21 cellular contexts compared by ENCODE assay signal in the genomic region with DNA sequence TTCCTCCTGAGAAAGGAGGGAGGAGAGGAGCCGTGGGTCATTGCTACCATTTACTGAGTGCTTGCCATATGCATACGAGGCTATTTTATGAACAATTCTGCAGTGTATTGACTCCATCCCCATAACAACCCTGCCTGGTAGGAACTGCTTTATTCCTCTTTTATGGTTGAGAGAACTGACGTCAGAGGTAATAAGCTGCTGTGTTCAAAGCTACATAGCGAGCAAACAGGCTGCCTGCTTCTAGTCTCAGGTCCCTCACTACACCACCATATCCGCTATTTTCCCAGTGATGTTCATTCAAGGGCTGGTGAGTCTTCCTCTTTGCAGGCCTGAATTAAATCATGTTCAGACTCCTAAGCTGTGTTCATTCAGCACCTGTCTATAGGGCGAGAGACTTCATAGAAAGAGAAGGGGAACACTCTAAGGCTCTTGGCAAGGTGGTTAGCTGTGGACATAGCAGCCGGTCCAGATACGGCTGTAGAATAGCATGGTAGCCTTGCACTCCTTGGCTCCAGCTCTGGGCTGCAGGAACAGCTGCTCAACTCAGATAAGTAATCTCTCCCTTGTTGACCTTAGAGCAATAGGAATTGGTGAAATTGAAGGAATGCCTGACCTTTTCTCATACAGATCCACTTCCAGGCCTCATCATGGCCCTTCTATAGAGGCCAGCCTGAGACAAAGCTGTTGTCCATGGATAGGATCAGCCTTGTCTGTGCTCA.
DNase-seq lines count a peak whose midpoint lies in the region; ATAC-seq lines count a peak whose summit lies in the region.
"Had no signal": no experiment of that assay in that cellular context is flagged by ENCODE, and none has a peak within 500 bp of the region (broad histone marks: within the 10 kb centered on the region; RNA-seq: fewer than 3 reads in every experiment).

No MANE protein-coding gene starts in this region.

- no peaks in the 10 kb centered on the region for H3K9me3 ChIP-seq in effector memory CD4-positive, alpha-beta T cell (ENCODE audit: control insufficient read depth, low read length)
- H3K9me3 ChIP-seq: gastroesophageal sphincter had no signal

- H3K27ac ChIP-seq in effector memory CD4-positive, alpha-beta T cell (ENCODE audit: insufficient read depth, low read length, poor library complexity, severe bottlenecking): peak overlapping the region; percentile 12
- H3K27ac ChIP-seq: gastroesophageal sphincter, HL-60 had no signal

- CTCF ChIA-PET in activated CD8-positive, alpha-beta memory T cell treated with anti-CD3 and anti-CD28 coated beads, Interleukin-2, amount 10 ng/mL, durations not matched to agents 7 days and 5 days (lab: Charles Lee): interaction anchor here (0.9 to 2.6 kb wide), 3 partner anchors 13 to 43 kb away, joined by 3 to 8 read pairs (median 4); no protein-coding TSS in a partner anchor

- intact Hi-C loops in sciatic nerve (cut with DNase I): no loop called here

- peaks cover 28% of the 10 kb centered on the region for H3K36me3 Mint-ChIP-seq in activated CD8-positive, alpha-beta memory T cell treated with anti-CD3 and anti-CD28 coated beads, Interleukin-2, amount 10 ng/mL, durations not matched to agents 7 days and 5 days
- H3K36me3 Mint-ChIP-seq: naive B cell had no signal

- peaks cover 70% of the 10 kb centered on the region for H3K4me1 Mint-ChIP-seq in activated CD8-positive, alpha-beta memory T cell treated with anti-CD3 and anti-CD28 coated beads, Interleukin-2, amount 10 ng/mL, durations not matched to agents 7 days and 5 days

- H3K27ac Mint-ChIP-seq in activated CD8-positive, alpha-beta memory T cell treated with anti-CD3 and anti-CD28 coated beads, Interleukin-2, amount 10 ng/mL, durations not matched to agents 7 days and 5 days: peak overlapping the region; percentile 3
- H3K27ac Mint-ChIP-seq: progenitor cell of endocrine pancreas; stimulated activated naive B cell treated with anti-CD40 and anti-IgM and Interleukin-4, amounts not matched to agents 10 μg/mL and 1 μg/mL and 100 μg/mL, for 72 hours had no signal

- no peaks in the 10 kb centered on the region for H3K9me3 Mint-ChIP-seq in activated CD8-positive, alpha-beta memory T cell treated with anti-CD3 and anti-CD28 coated beads, Interleukin-2, amount 10 ng/mL, durations not matched to agents 7 days and 5 days (ENCODE audit: low read depth)
- H3K9me3 Mint-ChIP-seq: naive B cell; stimulated activated naive B cell treated with anti-CD40 and anti-IgM and Interleukin-4, amounts not matched to agents 10 μg/mL and 1 μg/mL and 100 μg/mL, for 72 hours had no signal

- no peak overlapping the region for H3K4me3 ChIP-seq in effector memory CD4-positive, alpha-beta T cell (ENCODE audit: insufficient read depth, low read depth, low read length, poor library complexity, severe bottlenecking)
- H3K4me3 ChIP-seq: gastroesophageal sphincter, GM12878, lung had no signal

- H3K36me3 ChIP-seq in effector memory CD4-positive, alpha-beta T cell (ENCODE audit: control insufficient read depth, insufficient read depth, low read length): no peaks in the 10 kb centered on the region

- no peak for ATAC-seq in activated CD8-positive, alpha-beta memory T cell treated with anti-CD3 and anti-CD28 coated beads, Interleukin-2, amount 10 ng/mL, durations not matched to agents 7 days and 5 days
- ATAC-seq in sciatic nerve (peak; percentile 33), HG02970 (IDR thresholded peaks at IDR 0.05; ENCODE audit: low FRiP score, unreplicated experiment) (no peak), HG03432 (IDR thresholded peaks at IDR 0.05; ENCODE audit: unreplicated experiment) (no peak)
- ATAC-seq: activated CD4-positive, CD25-positive, alpha-beta regulatory T cell treated with anti-CD3 and anti-CD28 coated beads, Interleukin-2, amount 50 U/mL, for 24 hours; gastroesophageal sphincter; GM12878; stimulated activated naive B cell treated with anti-CD40 and anti-IgM and Interleukin-4, amounts not matched to agents 10 μg/mL and 1 μg/mL and 100 μg/mL, for 72 hours had no signal

- no peak for DNase-seq in activated CD8-positive, alpha-beta memory T cell treated with anti-CD3 and anti-CD28 coated beads, Interleukin-2, amount 10 ng/mL, durations not matched to agents 7 days and 5 days
- DNase-seq in activated CD8-positive, alpha-beta memory T cell treated with anti-CD3 and anti-CD28 coated beads, Interleukin-2, amount 50 U/mL, for 4 hours: no peak
- peak; percentile 18 for DNase-seq in NCI-H774 (lab: John Stamatoyannopoulos, UW)
- DNase-seq in effector memory CD4-positive, alpha-beta T cell: no peak
- DNase-seq in sciatic nerve (ENCODE audit: low spot score): no peak
- no peak for DNase-seq in GOT3 (lab: John Stamatoyannopoulos, UW)
- DNase-seq: activated T-cell treated with anti-CD3 and anti-CD28 coated beads for 4 hours; amniotic stem cell; COR-L47; naive B cell; NCI-H2171; SHP77 treated with DMSO at 0.1 percent for 48 hours; stimulated activated naive B cell treated with anti-CD40 and anti-IgM and Interleukin-4, amounts not matched to agents 10 μg/mL and 1 μg/mL and 100 μg/mL, for 72 hours had no signal

- no peaks in the 10 kb centered on the region for H3K27me3 Mint-ChIP-seq in activated CD8-positive, alpha-beta memory T cell treated with anti-CD3 and anti-CD28 coated beads, Interleukin-2, amount 10 ng/mL, durations not matched to agents 7 days and 5 days
- H3K27me3 Mint-ChIP-seq: progenitor cell of endocrine pancreas had no signal

- H3K27me3 ChIP-seq in effector memory CD4-positive, alpha-beta T cell (replicated peaks; ENCODE audit: control insufficient read depth, insufficient read depth, low read length, poor library complexity, severe bottlenecking): no peaks in the 10 kb centered on the region
- H3K27me3 ChIP-seq: gastroesophageal sphincter had no signal

- no peak overlapping the region for H3K4me3 Mint-ChIP-seq in activated CD8-positive, alpha-beta memory T cell treated with anti-CD3 and anti-CD28 coated beads, Interleukin-2, amount 10 ng/mL, durations not matched to agents 7 days and 5 days
- H3K4me3 Mint-ChIP-seq: naive B cell; stimulated activated naive B cell treated with anti-CD40 and anti-IgM and Interleukin-4, amounts not matched to agents 10 μg/mL and 1 μg/mL and 100 μg/mL, for 72 hours had no signal

- H3K4me1 ChIP-seq in effector memory CD4-positive, alpha-beta T cell (ENCODE audit: control insufficient read depth, insufficient read depth, low read length, poor library complexity, severe bottlenecking): peaks cover 20% of the 10 kb centered on the region
